ENCODE assay signal across 1 cellular context in genomic region chr17:1714980-1715802, GRCh38.
TF ChIP-seq lines count a peak whose summit lies in the region.

No MANE protein-coding gene starts in this region.

TF ChIP-seq in HepG2, 621 proteins besides CTCF, POLR2A, EP300 and RAD21 (continued from another document and continues in another):
- TF ChIP-seq BCLAF1 (IDR thresholded peaks at IDR 0.05) (no peak), ZNF260 (CRISPR knock-in tag; IDR thresholded peaks at IDR 0.05; ENCODE audit: borderline replicate concordance, low read depth) (no peak), ZBTB40 (IDR thresholded peaks at IDR 0.05) (no peak), ZBTB40 (CRISPR knock-in tag; IDR thresholded peaks at IDR 0.05) (no peak), ATF1 (CRISPR knock-in tag; IDR thresholded peaks at IDR 0.05) (no peak), PHF8 (CRISPR knock-in tag; IDR thresholded peaks at IDR 0.05) (peak; percentile 48; the same call in 1 of the 2 replicates), ZBTB25 (CRISPR knock-in tag; IDR thresholded peaks at IDR 0.05) (no peak; the same call in none of the 2 replicates), TBX2 (CRISPR knock-in tag; IDR thresholded peaks at IDR 0.05; ENCODE audit: borderline replicate concordance) (no peak; the same call in none of the 2 replicates), ZNF556 (CRISPR knock-in tag; IDR thresholded peaks at IDR 0.05; ENCODE audit: borderline replicate concordance) (no peak), ZBTB2 (CRISPR knock-in tag; IDR thresholded peaks at IDR 0.05; ENCODE audit: low read depth) (no peak), HDAC6 (IDR thresholded peaks at IDR 0.05; ENCODE audit: low read depth, low read length) (no peak), E2F2 (CRISPR knock-in tag; IDR thresholded peaks at IDR 0.05; ENCODE audit: borderline replicate concordance) (no peak), ZNF138 (CRISPR knock-in tag; IDR thresholded peaks at IDR 0.05; ENCODE audit: low read depth) (no peak), ZNF205 (CRISPR knock-in tag; IDR thresholded peaks at IDR 0.05) (0 out of 2 replicates have a peak, but pooled peaks have one; percentile 18), TFDP1 (CRISPR knock-in tag; IDR thresholded peaks at IDR 0.05; ENCODE audit: borderline replicate concordance) (0 out of 2 replicates have a peak, but pooled peaks have one; percentile 15), ZNF850 (CRISPR knock-in tag; conservative IDR thresholded peaks at IDR 0.05) (no peak), CC2D1A (CRISPR knock-in tag; IDR thresholded peaks at IDR 0.05) (no peak), TP53 (CRISPR knock-in tag; conservative IDR thresholded peaks at IDR 0.05) (no peak), SP2 (CRISPR knock-in tag; IDR thresholded peaks at IDR 0.05) (no peak), MED8 (CRISPR knock-in tag; IDR thresholded peaks at IDR 0.05; ENCODE audit: insufficient replicate concordance) (no peak), CERS6 (CRISPR knock-in tag; IDR thresholded peaks at IDR 0.05) (no peak), THAP8 (CRISPR knock-in tag; IDR thresholded peaks at IDR 0.05; ENCODE audit: borderline replicate concordance) (no peak), ARID4A (CRISPR knock-in tag; IDR thresholded peaks at IDR 0.05; ENCODE audit: borderline replicate concordance) (peak; percentile 80; the same call in 1 of the 2 replicates), ZNF343 (CRISPR knock-in tag; IDR thresholded peaks at IDR 0.05) (no peak), ZNF720 (CRISPR knock-in tag; IDR thresholded peaks at IDR 0.05) (no peak), ZIK1 (CRISPR knock-in tag; IDR thresholded peaks at IDR 0.05; ENCODE audit: borderline replicate concordance, low read depth) (no peak), E2F5 (CRISPR knock-in tag; conservative IDR thresholded peaks at IDR 0.05) (no peak), TBX3 (IDR thresholded peaks at IDR 0.05; ENCODE audit: borderline replicate concordance) (no peak), RBM22 (optimal IDR thresholded peaks at IDR 0.05; ENCODE audit: low read length) (no peak)
